In genomic region chr6:24581084-24581669, GRCh38 we compare ENCODE assay signal across 7 cellular contexts.
A peak's percentile ranks its signal among the peaks of the same experiment; 100 is the strongest.
DNase-seq lines count a peak whose midpoint lies in the region; ATAC-seq lines count a peak whose summit lies in the region.

No MANE protein-coding gene starts in this region.

- no peaks in the 10 kb centered on the region for H3K9me3 Mint-ChIP-seq in central memory CD8-positive, alpha-beta T cell

- no peaks in the 10 kb centered on the region for H3K36me3 Mint-ChIP-seq in central memory CD8-positive, alpha-beta T cell (ENCODE audit: insufficient read depth)

- H3K4me3 Mint-ChIP-seq in central memory CD8-positive, alpha-beta T cell, result no peak overlapping the region

- ATAC-seq in GM18498 (IDR thresholded peaks at IDR 0.05; ENCODE audit: unreplicated experiment) (peak; percentile 74), HG03045 (IDR thresholded peaks at IDR 0.05; ENCODE audit: unreplicated experiment) (peak; percentile 64), left lobe of liver (peak; percentile 91)
- ATAC-seq in activated CD4-positive, CD25-positive, alpha-beta regulatory T cell treated with anti-CD3 and anti-CD28 coated beads, Interleukin-2, amount 50 U/mL, for 24 hours, result peak; percentile 71 to 87
- ATAC-seq in central memory CD8-positive, alpha-beta T cell (replicated peaks; ENCODE audit: extremely low read depth, poor library complexity, severe bottlenecking), result peak; percentile 73

- peak; percentile 85 for DNase-seq in NCI-H2227 treated with DMSO at 0.1 percent for 48 hours (lab: John Stamatoyannopoulos, UW)
- DNase-seq in central memory CD8-positive, alpha-beta T cell (ENCODE audit: low spot score in 2 of 2), result peak; percentile 56 to 64
- peak; percentile 72 for DNase-seq in left lobe of liver (ENCODE audit: low spot score)
- DNase-seq in stimulated activated CD4-positive, alpha-beta T cell treated with anti-CD3 and anti-CD28 coated beads, Interleukin-4, amount 100 ng/mL, for 24 hours, result peak; percentile 85

- no peaks in the 10 kb centered on the region for H3K27me3 Mint-ChIP-seq in central memory CD8-positive, alpha-beta T cell

- peaks cover 5% of the 10 kb centered on the region for H3K4me1 Mint-ChIP-seq in central memory CD8-positive, alpha-beta T cell

- H3K27ac Mint-ChIP-seq in central memory CD8-positive, alpha-beta T cell (ENCODE audit: low read depth), result no peak overlapping the region

Comparison
In these comparisons a context has a peak if more than half of its experiments do, and no peak if none do; other contexts are left out.
1. Peak in every context shown above with its lines: DNase-seq and ATAC-seq.